ENCODE assay signal across 1 cellular context in genomic region chr7:134778941-134779740, GRCh38.
TF ChIP-seq lines count a peak whose summit lies in the region.

A gene with protein sequence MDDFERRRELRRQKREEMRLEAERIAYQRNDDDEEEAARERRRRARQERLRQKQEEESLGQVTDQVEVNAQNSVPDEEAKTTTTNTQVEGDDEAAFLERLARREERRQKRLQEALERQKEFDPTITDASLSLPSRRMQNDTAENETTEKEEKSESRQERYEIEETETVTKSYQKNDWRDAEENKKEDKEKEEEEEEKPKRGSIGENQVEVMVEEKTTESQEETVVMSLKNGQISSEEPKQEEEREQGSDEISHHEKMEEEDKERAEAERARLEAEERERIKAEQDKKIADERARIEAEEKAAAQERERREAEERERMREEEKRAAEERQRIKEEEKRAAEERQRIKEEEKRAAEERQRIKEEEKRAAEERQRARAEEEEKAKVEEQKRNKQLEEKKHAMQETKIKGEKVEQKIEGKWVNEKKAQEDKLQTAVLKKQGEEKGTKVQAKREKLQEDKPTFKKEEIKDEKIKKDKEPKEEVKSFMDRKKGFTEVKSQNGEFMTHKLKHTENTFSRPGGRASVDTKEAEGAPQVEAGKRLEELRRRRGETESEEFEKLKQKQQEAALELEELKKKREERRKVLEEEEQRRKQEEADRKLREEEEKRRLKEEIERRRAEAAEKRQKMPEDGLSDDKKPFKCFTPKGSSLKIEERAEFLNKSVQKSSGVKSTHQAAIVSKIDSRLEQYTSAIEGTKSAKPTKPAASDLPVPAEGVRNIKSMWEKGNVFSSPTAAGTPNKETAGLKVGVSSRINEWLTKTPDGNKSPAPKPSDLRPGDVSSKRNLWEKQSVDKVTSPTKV (plus strand): TSS chr7:134779634. CDS start chr7:134867734, 88,100 bp downstream.

TF ChIP-seq in HEK293, 187 proteins besides CTCF, POLR2A, EP300 and RAD21 (continued from another document and continues in another):
- TF ChIP-seq, protein P1, sequence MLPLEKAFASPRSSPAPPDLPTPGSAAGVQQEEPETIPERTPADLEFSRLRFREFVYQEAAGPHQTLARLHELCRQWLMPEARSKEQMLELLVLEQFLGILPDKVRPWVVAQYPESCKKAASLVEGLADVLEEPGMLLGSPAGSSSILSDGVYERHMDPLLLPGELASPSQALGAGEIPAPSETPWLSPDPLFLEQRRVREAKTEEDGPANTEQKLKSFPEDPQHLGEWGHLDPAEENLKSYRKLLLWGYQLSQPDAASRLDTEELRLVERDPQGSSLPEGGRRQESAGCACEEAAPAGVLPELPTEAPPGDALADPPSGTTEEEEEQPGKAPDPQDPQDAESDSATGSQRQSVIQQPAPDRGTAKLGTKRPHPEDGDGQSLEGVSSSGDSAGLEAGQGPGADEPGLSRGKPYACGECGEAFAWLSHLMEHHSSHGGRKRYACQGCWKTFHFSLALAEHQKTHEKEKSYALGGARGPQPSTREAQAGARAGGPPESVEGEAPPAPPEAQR (tag by site-specific recombination; IDR thresholded peaks at IDR 0.05), result no peak
- TF ChIP-seq ZNF404 (tag by site-specific recombination; IDR thresholded peaks at IDR 0.05), result no peak
- TF ChIP-seq, protein P2, sequence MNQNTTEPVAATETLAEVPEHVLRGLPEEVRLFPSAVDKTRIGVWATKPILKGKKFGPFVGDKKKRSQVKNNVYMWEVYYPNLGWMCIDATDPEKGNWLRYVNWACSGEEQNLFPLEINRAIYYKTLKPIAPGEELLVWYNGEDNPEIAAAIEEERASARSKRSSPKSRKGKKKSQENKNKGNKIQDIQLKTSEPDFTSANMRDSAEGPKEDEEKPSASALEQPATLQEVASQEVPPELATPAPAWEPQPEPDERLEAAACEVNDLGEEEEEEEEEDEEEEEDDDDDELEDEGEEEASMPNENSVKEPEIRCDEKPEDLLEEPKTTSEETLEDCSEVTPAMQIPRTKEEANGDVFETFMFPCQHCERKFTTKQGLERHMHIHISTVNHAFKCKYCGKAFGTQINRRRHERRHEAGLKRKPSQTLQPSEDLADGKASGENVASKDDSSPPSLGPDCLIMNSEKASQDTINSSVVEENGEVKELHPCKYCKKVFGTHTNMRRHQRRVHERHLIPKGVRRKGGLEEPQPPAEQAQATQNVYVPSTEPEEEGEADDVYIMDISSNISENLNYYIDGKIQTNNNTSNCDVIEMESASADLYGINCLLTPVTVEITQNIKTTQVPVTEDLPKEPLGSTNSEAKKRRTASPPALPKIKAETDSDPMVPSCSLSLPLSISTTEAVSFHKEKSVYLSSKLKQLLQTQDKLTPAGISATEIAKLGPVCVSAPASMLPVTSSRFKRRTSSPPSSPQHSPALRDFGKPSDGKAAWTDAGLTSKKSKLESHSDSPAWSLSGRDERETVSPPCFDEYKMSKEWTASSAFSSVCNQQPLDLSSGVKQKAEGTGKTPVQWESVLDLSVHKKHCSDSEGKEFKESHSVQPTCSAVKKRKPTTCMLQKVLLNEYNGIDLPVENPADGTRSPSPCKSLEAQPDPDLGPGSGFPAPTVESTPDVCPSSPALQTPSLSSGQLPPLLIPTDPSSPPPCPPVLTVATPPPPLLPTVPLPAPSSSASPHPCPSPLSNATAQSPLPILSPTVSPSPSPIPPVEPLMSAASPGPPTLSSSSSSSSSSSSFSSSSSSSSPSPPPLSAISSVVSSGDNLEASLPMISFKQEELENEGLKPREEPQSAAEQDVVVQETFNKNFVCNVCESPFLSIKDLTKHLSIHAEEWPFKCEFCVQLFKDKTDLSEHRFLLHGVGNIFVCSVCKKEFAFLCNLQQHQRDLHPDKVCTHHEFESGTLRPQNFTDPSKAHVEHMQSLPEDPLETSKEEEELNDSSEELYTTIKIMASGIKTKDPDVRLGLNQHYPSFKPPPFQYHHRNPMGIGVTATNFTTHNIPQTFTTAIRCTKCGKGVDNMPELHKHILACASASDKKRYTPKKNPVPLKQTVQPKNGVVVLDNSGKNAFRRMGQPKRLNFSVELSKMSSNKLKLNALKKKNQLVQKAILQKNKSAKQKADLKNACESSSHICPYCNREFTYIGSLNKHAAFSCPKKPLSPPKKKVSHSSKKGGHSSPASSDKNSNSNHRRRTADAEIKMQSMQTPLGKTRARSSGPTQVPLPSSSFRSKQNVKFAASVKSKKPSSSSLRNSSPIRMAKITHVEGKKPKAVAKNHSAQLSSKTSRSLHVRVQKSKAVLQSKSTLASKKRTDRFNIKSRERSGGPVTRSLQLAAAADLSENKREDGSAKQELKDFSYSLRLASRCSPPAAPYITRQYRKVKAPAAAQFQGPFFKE (tag by site-specific recombination; IDR thresholded peaks at IDR 0.05; ENCODE audit: borderline replicate concordance), result no peak
- TF ChIP-seq ZIC2 (tag by site-specific recombination; IDR thresholded peaks at IDR 0.05), result peak; percentile 33; the same call in 1 of the 2 replicates
- TF ChIP-seq ZNF26 (tag by site-specific recombination; IDR thresholded peaks at IDR 0.05), result no peak
- TF ChIP-seq, protein P3, sequence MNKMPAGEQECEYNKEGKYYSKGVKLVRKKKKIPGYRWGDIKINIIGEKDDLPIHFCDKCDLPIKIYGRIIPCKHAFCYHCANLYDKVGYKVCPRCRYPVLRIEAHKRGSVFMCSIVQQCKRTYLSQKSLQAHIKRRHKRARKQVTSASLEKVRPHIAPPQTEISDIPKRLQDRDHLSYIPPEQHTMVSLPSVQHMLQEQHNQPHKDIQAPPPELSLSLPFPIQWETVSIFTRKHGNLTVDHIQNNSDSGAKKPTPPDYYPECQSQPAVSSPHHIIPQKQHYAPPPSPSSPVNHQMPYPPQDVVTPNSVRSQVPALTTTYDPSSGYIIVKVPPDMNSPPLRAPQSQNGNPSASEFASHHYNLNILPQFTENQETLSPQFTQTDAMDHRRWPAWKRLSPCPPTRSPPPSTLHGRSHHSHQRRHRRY (tag by site-specific recombination; IDR thresholded peaks at IDR 0.05), result no peak
- TF ChIP-seq GLIS2 (tag by site-specific recombination; IDR thresholded peaks at IDR 0.05), result no peak
- no peak for TF ChIP-seq ZNF37A (tag by site-specific recombination; IDR thresholded peaks at IDR 0.05)
- TF ChIP-seq HOXC10 (CRISPR knock-in tag; IDR thresholded peaks at IDR 0.05), result no peak
- TF ChIP-seq ZSCAN30 (tag by site-specific recombination; IDR thresholded peaks at IDR 0.05), result peak; percentile 57; the same call in 1 of the 2 replicates
- TF ChIP-seq REPIN1 (tag by site-specific recombination; IDR thresholded peaks at IDR 0.05; ENCODE audit: low read depth), result no peak
- no peak for TF ChIP-seq GLIS1 (tag by site-specific recombination; IDR thresholded peaks at IDR 0.05)
- peak; percentile 84 for TF ChIP-seq IKZF3 (tag by site-specific recombination; IDR thresholded peaks at IDR 0.05)
- TF ChIP-seq WT1 (tag by site-specific recombination; IDR thresholded peaks at IDR 0.05), result no peak
- TF ChIP-seq ZNF660 (tag by site-specific recombination; IDR thresholded peaks at IDR 0.05), result peak; percentile 57; the same call in 1 of the 2 replicates
- TF ChIP-seq ZNF211 (tag by site-specific recombination; IDR thresholded peaks at IDR 0.05; ENCODE audit: low read depth), result no peak
- TF ChIP-seq ZNF843 (tag by site-specific recombination; IDR thresholded peaks at IDR 0.05), result peak; percentile 52; the same call in 1 of the 2 replicates
- TF ChIP-seq ZBTB20 (tag by site-specific recombination; IDR thresholded peaks at IDR 0.05), result peak; percentile 58; the same call in 1 of the 2 replicates
- TF ChIP-seq ZNF837 (tag by site-specific recombination; IDR thresholded peaks at IDR 0.05), result no peak
- TF ChIP-seq ZNF274 (IDR thresholded peaks at IDR 0.05; ENCODE audit: low read length), result no peak
- TF ChIP-seq ZNF274 (tag by site-specific recombination; IDR thresholded peaks at IDR 0.05; ENCODE audit: borderline replicate concordance), result no peak
- peak; percentile 97 for TF ChIP-seq ZNF600 (tag by site-specific recombination; IDR thresholded peaks at IDR 0.05)
- no peak for TF ChIP-seq ZNF596 (tag by site-specific recombination; IDR thresholded peaks at IDR 0.05)
- no peak for TF ChIP-seq ZNF248 (tag by site-specific recombination; IDR thresholded peaks at IDR 0.05)
- no peak for TF ChIP-seq ZNF202 (tag by site-specific recombination; IDR thresholded peaks at IDR 0.05; ENCODE audit: borderline replicate concordance)
- TF ChIP-seq ZNF610 (tag by site-specific recombination; IDR thresholded peaks at IDR 0.05; ENCODE audit: borderline replicate concordance), result no peak
- TF ChIP-seq ZNF571 (tag by site-specific recombination; IDR thresholded peaks at IDR 0.05), result no peak
- TF ChIP-seq, protein P4, sequence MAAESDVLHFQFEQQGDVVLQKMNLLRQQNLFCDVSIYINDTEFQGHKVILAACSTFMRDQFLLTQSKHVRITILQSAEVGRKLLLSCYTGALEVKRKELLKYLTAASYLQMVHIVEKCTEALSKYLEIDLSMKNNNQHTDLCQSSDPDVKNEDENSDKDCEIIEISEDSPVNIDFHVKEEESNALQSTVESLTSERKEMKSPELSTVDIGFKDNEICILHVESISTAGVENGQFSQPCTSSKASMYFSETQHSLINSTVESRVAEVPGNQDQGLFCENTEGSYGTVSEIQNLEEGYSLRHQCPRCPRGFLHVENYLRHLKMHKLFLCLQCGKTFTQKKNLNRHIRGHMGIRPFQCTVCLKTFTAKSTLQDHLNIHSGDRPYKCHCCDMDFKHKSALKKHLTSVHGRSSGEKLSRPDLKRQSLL (tag by site-specific recombination; IDR thresholded peaks at IDR 0.05), result no peak
- TF ChIP-seq ZBTB7A (tag by site-specific recombination; IDR thresholded peaks at IDR 0.05; ENCODE audit: low read depth), result no peak
- TF ChIP-seq, protein P5, sequence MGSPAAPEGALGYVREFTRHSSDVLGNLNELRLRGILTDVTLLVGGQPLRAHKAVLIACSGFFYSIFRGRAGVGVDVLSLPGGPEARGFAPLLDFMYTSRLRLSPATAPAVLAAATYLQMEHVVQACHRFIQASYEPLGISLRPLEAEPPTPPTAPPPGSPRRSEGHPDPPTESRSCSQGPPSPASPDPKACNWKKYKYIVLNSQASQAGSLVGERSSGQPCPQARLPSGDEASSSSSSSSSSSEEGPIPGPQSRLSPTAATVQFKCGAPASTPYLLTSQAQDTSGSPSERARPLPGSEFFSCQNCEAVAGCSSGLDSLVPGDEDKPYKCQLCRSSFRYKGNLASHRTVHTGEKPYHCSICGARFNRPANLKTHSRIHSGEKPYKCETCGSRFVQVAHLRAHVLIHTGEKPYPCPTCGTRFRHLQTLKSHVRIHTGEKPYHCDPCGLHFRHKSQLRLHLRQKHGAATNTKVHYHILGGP (tag by site-specific recombination; IDR thresholded peaks at IDR 0.05), result no peak
- no peak for TF ChIP-seq ZBTB10 (tag by site-specific recombination; IDR thresholded peaks at IDR 0.05)
- TF ChIP-seq ZNF416 (tag by site-specific recombination; IDR thresholded peaks at IDR 0.05), result no peak
- no peak; the same call in 1 of the 2 replicates for TF ChIP-seq ZNF2 (tag by site-specific recombination; IDR thresholded peaks at IDR 0.05)
- no peak for TF ChIP-seq ZSCAN5A (tag by site-specific recombination; IDR thresholded peaks at IDR 0.05)
- TF ChIP-seq, protein P6, sequence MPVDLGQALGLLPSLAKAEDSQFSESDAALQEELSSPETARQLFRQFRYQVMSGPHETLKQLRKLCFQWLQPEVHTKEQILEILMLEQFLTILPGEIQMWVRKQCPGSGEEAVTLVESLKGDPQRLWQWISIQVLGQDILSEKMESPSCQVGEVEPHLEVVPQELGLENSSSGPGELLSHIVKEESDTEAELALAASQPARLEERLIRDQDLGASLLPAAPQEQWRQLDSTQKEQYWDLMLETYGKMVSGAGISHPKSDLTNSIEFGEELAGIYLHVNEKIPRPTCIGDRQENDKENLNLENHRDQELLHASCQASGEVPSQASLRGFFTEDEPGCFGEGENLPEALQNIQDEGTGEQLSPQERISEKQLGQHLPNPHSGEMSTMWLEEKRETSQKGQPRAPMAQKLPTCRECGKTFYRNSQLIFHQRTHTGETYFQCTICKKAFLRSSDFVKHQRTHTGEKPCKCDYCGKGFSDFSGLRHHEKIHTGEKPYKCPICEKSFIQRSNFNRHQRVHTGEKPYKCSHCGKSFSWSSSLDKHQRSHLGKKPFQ (tag by site-specific recombination; IDR thresholded peaks at IDR 0.05), result no peak
